ENCODE assay signal across 3 cellular contexts in genomic region chr6:149366237-149366921, GRCh38.
TF ChIP-seq lines count a peak whose summit lies in the region.

No MANE protein-coding gene starts in this region.

TF ChIP-seq in IMR-90, 13 proteins besides CTCF, POLR2A, EP300 and RAD21:
- TF ChIP-seq USF2 (IDR thresholded peaks at IDR 0.05; ENCODE audit: low read depth, low read length) (no peak), MAZ (IDR thresholded peaks at IDR 0.05; ENCODE audit: borderline replicate concordance, low read depth, low read length) (no peak), CHD1 (IDR thresholded peaks at IDR 0.05; ENCODE audit: low read depth, low read length) (no peak), RCOR1 (IDR thresholded peaks at IDR 0.05; ENCODE audit: insufficient replicate concordance, low read length) (no peak), BHLHE40 (IDR thresholded peaks at IDR 0.05; ENCODE audit: low read depth, low read length) (no peak), CEBPB (IDR thresholded peaks at IDR 0.05; ENCODE audit: low read depth, low read length) (no peak), MXI1 (IDR thresholded peaks at IDR 0.05; ENCODE audit: borderline replicate concordance, low read depth, low read length) (no peak), SMC3 (IDR thresholded peaks at IDR 0.05; ENCODE audit: low read depth, low read length) (no peak), FOS (IDR thresholded peaks at IDR 0.05; ENCODE audit: low read depth, low read length) (no peak), MAFK (IDR thresholded peaks at IDR 0.05; ENCODE audit: low read depth, low read length) (no peak), RFX5 (IDR thresholded peaks at IDR 0.05; ENCODE audit: low read depth, low read length) (no peak), NFE2L2 (IDR thresholded peaks at IDR 0.05; ENCODE audit: low read depth, low read length) (no peak)
- TF ChIP-seq, protein P1, sequence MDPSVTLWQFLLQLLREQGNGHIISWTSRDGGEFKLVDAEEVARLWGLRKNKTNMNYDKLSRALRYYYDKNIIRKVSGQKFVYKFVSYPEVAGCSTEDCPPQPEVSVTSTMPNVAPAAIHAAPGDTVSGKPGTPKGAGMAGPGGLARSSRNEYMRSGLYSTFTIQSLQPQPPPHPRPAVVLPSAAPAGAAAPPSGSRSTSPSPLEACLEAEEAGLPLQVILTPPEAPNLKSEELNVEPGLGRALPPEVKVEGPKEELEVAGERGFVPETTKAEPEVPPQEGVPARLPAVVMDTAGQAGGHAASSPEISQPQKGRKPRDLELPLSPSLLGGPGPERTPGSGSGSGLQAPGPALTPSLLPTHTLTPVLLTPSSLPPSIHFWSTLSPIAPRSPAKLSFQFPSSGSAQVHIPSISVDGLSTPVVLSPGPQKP (IDR thresholded peaks at IDR 0.05; ENCODE audit: borderline replicate concordance, low read depth, low read length), result no peak

TF ChIP-seq in K562, 482 proteins besides CTCF, POLR2A, EP300 and RAD21:
- TF ChIP-seq ZNF592 (IDR thresholded peaks at IDR 0.05) (no peak), KDM1A (IDR thresholded peaks at IDR 0.05) (0 out of 4 replicates have a peak, but pooled peaks of 1 of the 2 experiments have one; percentile 13), CBFA2T3 (IDR thresholded peaks at IDR 0.05) (0 out of 2 replicates have a peak, but pooled peaks have one; percentile 6)
TF ChIP-seq in K562: peak in this region for 2.

TF ChIP-seq in HEK293T, 16 proteins besides CTCF, POLR2A, EP300 and RAD21:
- TF ChIP-seq FOXK2 (IDR thresholded peaks at IDR 0.05), result no peak
- TF ChIP-seq NFRKB (IDR thresholded peaks at IDR 0.05), result no peak
- no peak for TF ChIP-seq ZNF384 (IDR thresholded peaks at IDR 0.05)
- no peak for TF ChIP-seq TARDBP (IDR thresholded peaks at IDR 0.05)
- TF ChIP-seq SUZ12 (IDR thresholded peaks at IDR 0.05), result no peak
